Comparison of ENCODE assay signal across 8 cellular contexts in genomic region chr10:88991161-88991899, GRCh38.
DNase-seq lines count a peak whose midpoint lies in the region; ATAC-seq and TF ChIP-seq lines count a peak whose summit lies in the region.

No MANE protein-coding gene starts in this region.

- peak overlapping the region; percentile 98 for H3K27ac Mint-ChIP-seq in stimulated activated effector memory CD8-positive, alpha-beta T cell treated with anti-CD3 and anti-CD28 coated beads, Interleukin-12 subunit alpha, Interleukin-12 subunit beta, amount 100 ng/mL, for 72 hours

- H3K4me1 Mint-ChIP-seq in stimulated activated effector memory CD8-positive, alpha-beta T cell treated with anti-CD3 and anti-CD28 coated beads, Interleukin-12 subunit alpha, Interleukin-12 subunit beta, amount 100 ng/mL, for 72 hours: peaks cover 62% of the 10 kb centered on the region

- peak overlapping the region; percentile 95 to 97 for H3K27ac ChIP-seq in mucosa of rectum (ENCODE audit: low read depth in 2 of 2, low read length in 2 of 2)

- no peaks in the 10 kb centered on the region for H3K36me3 ChIP-seq in mucosa of rectum (ENCODE audit: control insufficient read depth in 2 of 2, insufficient read depth in 2 of 2, low read length in 2 of 2)

- H3K4me3 ChIP-seq in GM12875 (ENCODE audit: low read depth, low read length) (peak overlapping the region; percentile 94), mucosa of rectum (ENCODE audit: low read length in 2 of 2) (peak overlapping the region; percentile 78 to 98)

- no peak for TF ChIP-seq CTCF in GM12875 (IDR thresholded peaks at IDR 0.05; ENCODE audit: borderline replicate concordance, insufficient read depth, low read depth, low read length)

- no peaks in the 10 kb centered on the region for H3K9me3 ChIP-seq in mucosa of rectum (ENCODE audit: control insufficient read depth in 2 of 2, low read length in 2 of 2)

- H3K4me1 ChIP-seq in mucosa of rectum (ENCODE audit: control insufficient read depth in 2 of 2, insufficient read depth in 2 of 2, low read length in 2 of 2): peaks cover 22 to 34% of the 10 kb centered on the region in 2 donors

- peaks cover 2% of the 10 kb centered on the region for H3K9me3 Mint-ChIP-seq in stimulated activated effector memory CD8-positive, alpha-beta T cell treated with anti-CD3 and anti-CD28 coated beads, Interleukin-12 subunit alpha, Interleukin-12 subunit beta, amount 100 ng/mL, for 72 hours

- H3K27me3 ChIP-seq in mucosa of rectum (ENCODE audit: control insufficient read depth in 2 of 2, insufficient read depth in 2 of 2, low read length in 2 of 2): no peaks in the 10 kb centered on the region

- DNase-seq in NOMO-1 treated with dmso at 0.1 percent for 144 hours (lab: John Stamatoyannopoulos, UW; ENCODE audit: unreplicated experiment) (peak; percentile 72), activated T-cell treated with anti-CD3 and anti-CD28 coated beads for 48 hours (ENCODE audit: low read depth) (peak; percentile 69), erythroblast (lab: John Stamatoyannopoulos, UW) (peak; percentile 64 to 72), NCI-H2081 treated with DMSO at 0.1 percent for 48 hours (lab: John Stamatoyannopoulos, UW) (no peak)
- DNase-seq in stimulated activated effector memory CD8-positive, alpha-beta T cell treated with anti-CD3 and anti-CD28 coated beads, Interleukin-12 subunit alpha, Interleukin-12 subunit beta, amount 100 ng/mL, for 72 hours (ENCODE audit: low spot score in 2 of 2): peak; percentile 73 to 92

- peak; percentile 33 for ATAC-seq in HG02840 (IDR thresholded peaks at IDR 0.05; ENCODE audit: low FRiP score, unreplicated experiment)
- ATAC-seq in stimulated activated effector memory CD8-positive, alpha-beta T cell treated with anti-CD3 and anti-CD28 coated beads, Interleukin-12 subunit alpha, Interleukin-12 subunit beta, amount 100 ng/mL, for 72 hours: peak; percentile 85

- TF ChIP-seq POLR2A in erythroblast (IDR thresholded peaks at IDR 0.05; ENCODE audit: low read length): peak; percentile 70

- peak overlapping the region; percentile 94 for H3K4me3 Mint-ChIP-seq in stimulated activated effector memory CD8-positive, alpha-beta T cell treated with anti-CD3 and anti-CD28 coated beads, Interleukin-12 subunit alpha, Interleukin-12 subunit beta, amount 100 ng/mL, for 72 hours

- H3K36me3 Mint-ChIP-seq in stimulated activated effector memory CD8-positive, alpha-beta T cell treated with anti-CD3 and anti-CD28 coated beads, Interleukin-12 subunit alpha, Interleukin-12 subunit beta, amount 100 ng/mL, for 72 hours: peaks cover 59% of the 10 kb centered on the region

- H3K9ac ChIP-seq in mucosa of rectum (ENCODE audit: low read depth in 1 of 2, low read length in 2 of 2): peak overlapping the region; percentile 93 to 97
